ENCODE assay signal across 24 cellular contexts in the genomic region with DNA sequence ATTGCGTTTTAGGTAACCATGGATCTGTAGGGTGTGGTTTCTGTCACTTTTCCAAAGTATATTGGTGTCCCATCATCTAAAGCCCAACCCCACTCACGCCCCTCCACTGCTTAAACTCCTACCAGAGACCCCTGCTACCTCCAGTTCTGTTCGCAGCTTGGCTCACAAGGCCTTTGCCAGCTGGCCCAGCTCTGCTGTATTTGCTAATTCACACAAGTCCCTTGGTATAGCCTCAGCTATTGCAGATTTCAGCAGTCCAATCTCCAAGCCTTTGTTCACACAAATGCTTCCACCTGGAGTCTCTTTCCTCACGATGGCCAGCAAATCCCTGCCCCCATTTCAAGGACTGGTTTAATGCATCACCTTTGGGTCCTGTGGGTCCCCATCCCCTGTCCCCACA.
"Had no signal": no experiment of that assay in that cellular context is flagged by ENCODE, and none has a peak within 500 bp of the region (broad histone marks: within the 10 kb centered on the region; RNA-seq: fewer than 3 reads in every experiment).

No MANE protein-coding gene starts in this region.

- H3K27me3 ChIP-seq: body of pancreas, foreskin keratinocyte, left lung, pancreas, tibial artery had no signal

- H3K36me3 ChIP-seq: left lung, neutrophil, pancreas had no signal

- H3K27ac ChIP-seq: body of pancreas, foreskin keratinocyte, left lung, neutrophil, pancreas, tibial artery, VCaP had no signal

- DNase-seq: activated CD4-positive, alpha-beta T cell treated with anti-CD3 and anti-CD28 coated beads, Interleukin-2, amount 10 ng/mL, durations not matched to agents 7 days and 5 days; activated CD8-positive, alpha-beta memory T cell treated with anti-CD3 and anti-CD28 coated beads, Interleukin-2, amount 10 ng/mL, durations not matched to agents 7 days and 5 days; activated CD8-positive, alpha-beta T cell treated with anti-CD3 and anti-CD28 coated beads for 36 hours; activated effector memory CD4-positive, alpha-beta T cell treated with anti-CD3 and anti-CD28 coated beads, Interleukin-2, amount 50 U/mL, for 16 hours; activated naive CD4-positive, alpha-beta T cell treated with anti-CD3 and anti-CD28 coated beads, Interleukin-2, amount 10 ng/mL, durations not matched to agents 7 days and 5 days; activated naive CD8-positive, alpha-beta T cell treated with anti-CD3 and anti-CD28 coated beads, Interleukin-2, amount 50 U/mL, for 24 hours; activated T-cell treated with anti-CD3 and anti-CD28 coated beads for 4 hours; anterior cingulate cortex; body of pancreas; dermis blood vessel endothelial cell; effector CD8-positive, alpha-beta T cell; kidney glomerular epithelial cell; left lung; natural killer cell; stimulated activated CD4-positive, alpha-beta T cell treated with anti-CD3 and anti-CD28 coated beads, Interleukin-1b, Interleukin-23, amount 100 ng/mL, for 48 hours; substantia nigra had no signal

- ATAC-seq: activated CD4-positive, CD25-positive, alpha-beta regulatory T cell treated with anti-CD3 and anti-CD28 coated beads, Interleukin-2, amount 50 U/mL, for 24 hours; activated CD8-positive, alpha-beta memory T cell treated with anti-CD3 and anti-CD28 coated beads, Interleukin-2, amount 10 ng/mL, durations not matched to agents 7 days and 5 days; activated CD8-positive, alpha-beta T cell treated with anti-CD3 and anti-CD28 coated beads for 36 hours; activated naive CD8-positive, alpha-beta T cell treated with anti-CD3 and anti-CD28 coated beads, Interleukin-2, amount 50 U/mL, for 24 hours; body of pancreas; left lung; natural killer cell; pancreas; right cardiac atrium had no signal

- H3K4me1 ChIP-seq: body of pancreas, pancreas had no signal

- H3K4me3 ChIP-seq: body of pancreas, left lung, pancreas, tibial artery had no signal

- H3K9me3 ChIP-seq: body of pancreas, left lung, neutrophil, pancreas, tibial artery had no signal

- FAIRE-seq: pancreas, urothelium cell line had no signal
